Comparison of ENCODE assay signal across 15 cellular contexts in the genomic region with DNA sequence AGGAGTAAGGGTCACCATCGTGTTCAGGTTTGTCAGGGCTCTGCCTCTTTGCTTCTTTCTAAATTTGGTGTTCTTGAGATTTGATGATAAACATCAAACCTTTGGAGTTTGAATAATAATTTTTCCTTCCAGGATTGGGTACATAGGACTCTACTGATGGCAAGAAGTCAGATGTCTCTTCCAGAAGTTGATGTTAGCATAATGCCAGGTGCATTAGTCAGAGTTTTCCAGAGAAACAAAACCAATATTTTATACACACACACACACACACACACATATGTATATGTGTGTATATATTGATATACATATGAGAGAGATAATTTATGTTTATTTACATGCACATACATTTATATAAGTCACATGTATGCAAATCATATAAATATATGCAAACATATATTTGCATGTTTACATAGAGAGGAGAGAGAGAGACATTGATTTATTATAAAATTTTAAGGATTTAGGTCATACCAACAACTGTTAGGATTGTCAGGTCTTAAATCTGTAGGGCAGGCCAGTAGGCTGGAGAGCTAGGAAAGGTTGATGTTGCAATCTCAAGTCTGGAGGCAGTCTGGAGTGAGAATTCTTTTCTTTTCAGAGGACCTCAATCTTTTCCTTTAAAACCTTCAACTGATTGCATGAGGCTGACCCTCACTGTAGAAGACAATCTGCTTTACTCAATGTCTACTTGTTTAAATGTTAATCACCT.
"Had no signal": no experiment of that assay in that cellular context is flagged by ENCODE, and none has a peak within 500 bp of the region (broad histone marks: within the 10 kb centered on the region; RNA-seq: fewer than 3 reads in every experiment).

No MANE protein-coding gene starts in this region.

- ATAC-seq: activated CD8-positive, alpha-beta memory T cell treated with anti-CD3 and anti-CD28 coated beads, Interleukin-2, amount 10 ng/mL, durations not matched to agents 7 days and 5 days; body of pancreas; gastrocnemius medialis; heart left ventricle; left lobe of liver; naive thymus-derived CD4-positive, alpha-beta T cell; right lobe of liver; stimulated activated naive CD8-positive, alpha-beta T cell treated with anti-CD3 and anti-CD28 coated beads, Interleukin-15, Interleukin-2, amounts not matched to agents 100 U/mL and 50 U/mL, for 24 hours had no signal

- DNase-seq: activated CD4-positive, alpha-beta T cell treated with anti-CD3 and anti-CD28 coated beads for 1 hour; activated CD4-positive, alpha-beta T cell treated with anti-CD3 and anti-CD28 coated beads, Interleukin-2, amount 50 U/mL, for 4 hours; activated CD8-positive, alpha-beta memory T cell treated with anti-CD3 and anti-CD28 coated beads, Interleukin-2, amount 10 ng/mL, durations not matched to agents 7 days and 5 days; activated naive CD4-positive, alpha-beta T cell treated with anti-CD3 and anti-CD28 coated beads, Interleukin-2, amount 10 ng/mL, durations not matched to agents 7 days and 5 days; activated T-cell treated with anti-CD3 and anti-CD28 coated beads, Interleukin-2, amount 50 U/mL, for 1 hour; body of pancreas; central memory CD4-positive, alpha-beta T cell; colonic mucosa; gastrocnemius medialis; heart left ventricle; naive thymus-derived CD4-positive, alpha-beta T cell; ovary; right lobe of liver; stimulated activated naive CD8-positive, alpha-beta T cell treated with anti-CD3 and anti-CD28 coated beads, Interleukin-15, Interleukin-2, amounts not matched to agents 100 U/mL and 50 U/mL, for 24 hours had no signal
